3 cellular contexts compared by ENCODE assay signal in genomic region chr6:31179042-31179386, GRCh38.
TF ChIP-seq lines count a peak whose summit lies in the region.

No MANE protein-coding gene starts in this region.

TF ChIP-seq in SK-N-SH, 30 proteins besides CTCF, POLR2A, EP300 and RAD21:
- TF ChIP-seq CHD2 (IDR thresholded peaks at IDR 0.05; ENCODE audit: low read length, partially characterized antibody) (no peak), TCF12 (IDR thresholded peaks at IDR 0.05) (no peak), RCOR1 (IDR thresholded peaks at IDR 0.05; ENCODE audit: low read length) (no peak), FOSL2 (IDR thresholded peaks at IDR 0.05; ENCODE audit: borderline replicate concordance, low read depth) (no peak), MXI1 (IDR thresholded peaks at IDR 0.05; ENCODE audit: low read depth, low read length) (no peak), GABPA (IDR thresholded peaks at IDR 0.05; ENCODE audit: low read depth) (no peak), SMC3 (IDR thresholded peaks at IDR 0.05; ENCODE audit: low read depth, low read length) (no peak), PBX3 (IDR thresholded peaks at IDR 0.05) (no peak), IRF3 (IDR thresholded peaks at IDR 0.05; ENCODE audit: low read depth, low read length) (no peak), JUND (IDR thresholded peaks at IDR 0.05) (no peak), ELF1 (IDR thresholded peaks at IDR 0.05) (no peak), TAF1 (IDR thresholded peaks at IDR 0.05; ENCODE audit: borderline replicate concordance, low read depth, low read length) (no peak), NFIC (IDR thresholded peaks at IDR 0.05; ENCODE audit: borderline replicate concordance) (no peak), POLR2AphosphoS5 (IDR thresholded peaks at IDR 0.05; ENCODE audit: low read depth, low read length) (no peak), ZBTB33 (IDR thresholded peaks at IDR 0.05; ENCODE audit: borderline replicate concordance, low read depth) (no peak), EZH2phosphoT487 (IDR thresholded peaks at IDR 0.05; ENCODE audit: borderline replicate concordance, low read depth) (no peak)

TF ChIP-seq in SK-N-SH treated with all-trans-retinoic acid at 6 μM for 48 hours, 23 proteins besides CTCF, POLR2A, EP300 and RAD21:
- TF ChIP-seq SNAI2 (CRISPR knock-in tag; IDR thresholded peaks at IDR 0.05) (no peak), TSHZ2 (CRISPR knock-in tag; IDR thresholded peaks at IDR 0.05) (no peak), CSDC2 (CRISPR knock-in tag; IDR thresholded peaks at IDR 0.05) (no peak)

TF ChIP-seq in GM12878, 131 proteins besides CTCF, POLR2A, EP300 and RAD21:
- TF ChIP-seq RELB (IDR thresholded peaks at IDR 0.05; ENCODE audit: low read depth) (no peak), NKRF (conservative IDR thresholded peaks at IDR 0.05) (no peak), FOS (IDR thresholded peaks at IDR 0.05; ENCODE audit: borderline replicate concordance, extremely low read depth, insufficient read length) (no peak), POU2F2 (IDR thresholded peaks at IDR 0.05; ENCODE audit: borderline replicate concordance, low read depth, low read length) (no peak), YY1 (IDR thresholded peaks at IDR 0.05; ENCODE audit: low read depth, low read length) (no peak), SMAD5 (IDR thresholded peaks at IDR 0.05; ENCODE audit: low read depth) (no peak), BHLHE40 (IDR thresholded peaks at IDR 0.05; ENCODE audit: borderline replicate concordance in 1 of 2, low read depth in 2 of 2, low read length in 1 of 2) (no peak), HDAC6 (IDR thresholded peaks at IDR 0.05; ENCODE audit: unreplicated experiment) (no peak), ATF7 (IDR thresholded peaks at IDR 0.05; ENCODE audit: low read depth) (no peak)
